In the genomic region with DNA sequence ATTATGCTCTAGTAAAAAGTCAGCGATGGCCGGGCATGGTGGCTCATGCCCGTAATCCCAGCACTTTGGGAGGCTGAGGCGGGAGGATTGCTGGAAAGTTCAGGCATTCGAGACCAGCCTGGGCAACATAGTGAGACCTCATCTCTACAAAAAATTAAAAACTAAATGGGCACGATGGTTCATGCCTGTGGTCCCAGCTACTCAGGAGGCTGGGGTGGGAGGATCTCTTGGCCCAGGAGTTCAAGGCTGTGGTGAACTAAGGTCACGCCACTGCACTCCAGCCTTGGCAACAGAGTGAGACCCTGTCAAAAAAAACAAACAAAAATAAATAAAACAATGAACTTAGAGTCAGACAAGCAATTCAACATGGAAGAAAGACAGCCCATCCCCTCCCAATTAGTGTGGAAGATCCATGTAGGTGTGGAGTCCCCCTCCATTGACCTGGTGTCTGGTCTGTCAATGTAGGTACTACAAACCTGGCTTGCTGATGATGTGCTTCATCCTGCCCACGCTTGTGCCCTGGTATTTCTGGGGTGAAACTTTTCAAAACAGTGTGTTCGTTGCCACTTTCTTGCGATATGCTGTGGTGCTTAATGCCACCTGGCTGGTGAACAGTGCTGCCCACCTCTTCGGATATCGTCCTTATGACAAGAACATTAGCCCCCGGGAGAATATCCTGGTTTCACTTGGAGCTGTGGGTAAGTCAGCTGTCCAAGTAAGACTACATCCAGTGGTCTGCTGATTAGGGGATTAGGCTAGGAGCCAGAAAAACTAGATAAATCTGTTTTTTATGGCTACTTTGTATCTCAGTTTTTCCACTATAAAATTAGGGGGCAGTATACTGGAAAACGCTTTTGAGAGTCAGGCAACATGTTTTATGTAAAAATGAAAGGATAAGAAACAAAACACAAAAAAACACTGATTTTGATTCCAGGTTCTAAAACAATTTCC, we compare ENCODE assay signal across 2 cellular contexts.
TF ChIP-seq lines count a peak whose summit lies in the region.

No MANE protein-coding gene starts in this region.

TF ChIP-seq in SK-N-SH treated with all-trans-retinoic acid at 6 μM for 48 hours, 23 proteins besides CTCF, POLR2A, EP300 and RAD21:
- TF ChIP-seq ZC3H10 (CRISPR knock-in tag; IDR thresholded peaks at IDR 0.05) (no peak), SNAI2 (CRISPR knock-in tag; IDR thresholded peaks at IDR 0.05) (no peak), TCF4 (CRISPR knock-in tag; IDR thresholded peaks at IDR 0.05; ENCODE audit: borderline replicate concordance) (peak; percentile 18; the same call in 1 of the 2 replicates)

TF ChIP-seq in SK-N-SH, 30 proteins besides CTCF, POLR2A, EP300 and RAD21:
- TF ChIP-seq FOXJ3 (CRISPR knock-in tag; IDR thresholded peaks at IDR 0.05) = no peak
